9 cellular contexts compared by ENCODE assay signal in the genomic region with DNA sequence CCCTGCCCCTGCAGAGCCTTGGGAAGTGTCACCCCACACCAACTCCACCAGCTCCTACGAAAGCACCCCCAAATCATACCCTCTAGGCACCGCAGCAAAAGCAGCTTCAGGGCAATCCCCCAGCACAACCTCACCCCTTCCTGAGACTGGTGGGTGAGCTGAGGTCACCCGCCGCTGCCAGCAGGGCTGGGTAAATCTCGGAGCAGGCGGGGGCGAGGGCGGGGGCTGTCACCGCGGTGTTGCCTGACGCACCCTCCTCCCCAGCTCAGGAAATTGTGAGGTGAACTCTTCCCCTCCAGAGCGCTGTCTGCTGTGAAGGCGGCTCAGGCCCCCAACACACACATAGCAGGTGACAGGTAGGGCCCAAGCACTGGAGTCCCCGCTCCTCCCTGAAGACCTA. TPM values are rescaled to one million over a fixed set of nuclear protein-coding genes. Genes with fewer than 3 reads are reported as not detected.
DNase-seq lines count a peak whose midpoint lies in the region; ATAC-seq and TF ChIP-seq lines count a peak whose summit lies in the region.
"Had no signal": no experiment of that assay in that cellular context is flagged by ENCODE, and none has a peak within 500 bp of the region (broad histone marks: within the 10 kb centered on the region; RNA-seq: fewer than 3 reads in every experiment).

No MANE protein-coding gene starts in this region.

- peak overlapping the region; percentile 65 for H3K4me3 Mint-ChIP-seq in activated T-cell treated with anti-CD3 and anti-CD28 coated beads, Interleukin-2, amount 50 U/mL, for 4 hours
- peak overlapping the region; percentile 35 to 85 (median 82) for H3K4me3 Mint-ChIP-seq in naive B cell
- H3K4me3 Mint-ChIP-seq in stimulated activated effector memory CD8-positive, alpha-beta T cell treated with anti-CD3 and anti-CD28 coated beads, Interleukin-12 subunit alpha, Interleukin-12 subunit beta, amount 100 ng/mL, for 72 hours, result peak overlapping the region; percentile 83

- no peak for TF ChIP-seq CTCF in OCI-LY1 (IDR thresholded peaks at IDR 0.05; ENCODE audit: low read length)

- no peaks in the 10 kb centered on the region for H3K36me3 ChIP-seq in OCI-LY1 (ENCODE audit: insufficient read depth, low read length)

- H3K9ac ChIP-seq in OCI-LY1 (ENCODE audit: low read length), result no peak overlapping the region; the same call in 1 of the 2 replicates

- H3F3A ChIP-seq in OCI-LY1 (ENCODE audit: insufficient read depth, low read length), result no peaks in the 10 kb centered on the region

- peaks cover 24% of the 10 kb centered on the region for H3K4me1 ChIP-seq in OCI-LY1 (ENCODE audit: insufficient read depth, low read length, severe bottlenecking)

- no peak overlapping the region for H3K27ac ChIP-seq in OCI-LY1 (ENCODE audit: low read depth, low read length, poor library complexity, severe bottlenecking)

- H3K9me3 ChIP-seq in OCI-LY1 (ENCODE audit: low read length), result no peaks in the 10 kb centered on the region

- H4K20me1 ChIP-seq in OCI-LY1 (ENCODE audit: insufficient read depth, low read length), result no peaks in the 10 kb centered on the region

- H2AFZ ChIP-seq in OCI-LY1 (ENCODE audit: low read length), result no peak overlapping the region

- H3K4me2 ChIP-seq in OCI-LY1 (ENCODE audit: low read length), result peak overlapping the region; percentile 19; the same call in 1 of the 2 replicates

- H3K4me1 Mint-ChIP-seq in activated T-cell treated with anti-CD3 and anti-CD28 coated beads, Interleukin-2, amount 50 U/mL, for 4 hours (ENCODE audit: low read depth), result peaks cover 42% of the 10 kb centered on the region
- H3K4me1 Mint-ChIP-seq in naive B cell, result peaks cover 29 to 52% (median 52%) of the 10 kb centered on the region in 3 donors
- H3K4me1 Mint-ChIP-seq in stimulated activated effector memory CD8-positive, alpha-beta T cell treated with anti-CD3 and anti-CD28 coated beads, Interleukin-12 subunit alpha, Interleukin-12 subunit beta, amount 100 ng/mL, for 72 hours, result peaks cover 70% of the 10 kb centered on the region

- no peaks in the 10 kb centered on the region for H3K9me3 Mint-ChIP-seq in activated T-cell treated with anti-CD3 and anti-CD28 coated beads, Interleukin-2, amount 50 U/mL, for 4 hours
- no peaks in the 10 kb centered on the region for H3K9me3 Mint-ChIP-seq in naive B cell
- H3K9me3 Mint-ChIP-seq in stimulated activated effector memory CD8-positive, alpha-beta T cell treated with anti-CD3 and anti-CD28 coated beads, Interleukin-12 subunit alpha, Interleukin-12 subunit beta, amount 100 ng/mL, for 72 hours, result no peaks in the 10 kb centered on the region

- peak; percentile 91 for DNase-seq in activated T-cell treated with anti-CD3 and anti-CD28 coated beads, Interleukin-2, amount 50 U/mL, for 4 hours
- DNase-seq in naive B cell (peak; percentile 84), HT-29 (ENCODE audit: low spot score) (no peak), HK-2 (ENCODE audit: unreplicated experiment) (no peak), cortex of kidney (lab: John Stamatoyannopoulos, UW) (no peak), NCI-H187 treated with DMSO at 0.1 percent for 48 hours (lab: John Stamatoyannopoulos, UW) (no peak)
- peak; percentile 69 to 91 for DNase-seq in stimulated activated effector memory CD8-positive, alpha-beta T cell treated with anti-CD3 and anti-CD28 coated beads, Interleukin-12 subunit alpha, Interleukin-12 subunit beta, amount 100 ng/mL, for 72 hours (ENCODE audit: low spot score in 2 of 2)
- DNase-seq: NCI-H2171 treated with DMSO at 0.1 percent for 48 hours had no signal

- H3K4me3 ChIP-seq in OCI-LY1 (ENCODE audit: low read depth, low read length, poor library complexity, severe bottlenecking), result no peak overlapping the region

- peak; percentile 90 to 95 for ATAC-seq in activated T-cell treated with anti-CD3 and anti-CD28 coated beads, Interleukin-2, amount 50 U/mL, for 4 hours
- peak; percentile 91 to 93 for ATAC-seq in naive B cell (ENCODE audit: low read depth in 2 of 2)
- ATAC-seq in stimulated activated effector memory CD8-positive, alpha-beta T cell treated with anti-CD3 and anti-CD28 coated beads, Interleukin-12 subunit alpha, Interleukin-12 subunit beta, amount 100 ng/mL, for 72 hours, result peak; percentile 97

- H3K27ac Mint-ChIP-seq in naive B cell, result peak overlapping the region; percentile 65 to 97 (median 92)
- H3K27ac Mint-ChIP-seq in stimulated activated effector memory CD8-positive, alpha-beta T cell treated with anti-CD3 and anti-CD28 coated beads, Interleukin-12 subunit alpha, Interleukin-12 subunit beta, amount 100 ng/mL, for 72 hours, result peak overlapping the region; percentile 92

- no peaks in the 10 kb centered on the region for H3K27me3 Mint-ChIP-seq in activated T-cell treated with anti-CD3 and anti-CD28 coated beads, Interleukin-2, amount 50 U/mL, for 4 hours (ENCODE audit: low read depth)
- no peaks in the 10 kb centered on the region for H3K27me3 Mint-ChIP-seq in naive B cell

- H3K79me2 ChIP-seq in OCI-LY1 (ENCODE audit: insufficient read depth, low read length), result no peaks in the 10 kb centered on the region

- no peaks in the 10 kb centered on the region for H3K9me2 ChIP-seq in OCI-LY1 (ENCODE audit: low read depth, low read length)

- H3K27me3 ChIP-seq in OCI-LY1 (ENCODE audit: insufficient read depth, low read length), result peaks cover 4% of the 10 kb centered on the region; the same call in 1 of the 2 replicates

- no peaks in the 10 kb centered on the region for H3K36me3 Mint-ChIP-seq in activated T-cell treated with anti-CD3 and anti-CD28 coated beads, Interleukin-2, amount 50 U/mL, for 4 hours (ENCODE audit: insufficient read depth)
- no peaks in the 10 kb centered on the region for H3K36me3 Mint-ChIP-seq in naive B cell
- peaks cover 47% of the 10 kb centered on the region for H3K36me3 Mint-ChIP-seq in stimulated activated effector memory CD8-positive, alpha-beta T cell treated with anti-CD3 and anti-CD28 coated beads, Interleukin-12 subunit alpha, Interleukin-12 subunit beta, amount 100 ng/mL, for 72 hours

RNA-seq across cellular contexts. Expression of gene FURIN, which starts 30.3 kb away (rescaled TPM):
- total RNA-seq in activated T-cell treated with anti-CD3 and anti-CD28 coated beads, Interleukin-2, amount 50 U/mL, for 4 hours, result 100 to 1,000 TPM; 162 to 242 (median 189) TPM
- polyA plus RNA-seq in naive B cell (ENCODE audit: low read depth in 6 of 6), result 1 to 10 TPM; 3.7 to 9.8 (median 5.8) TPM
- total RNA-seq in HT-29 (2014; rRNA removed; shearing (Covaris generic)), result 54.5 and 63.4 TPM in 2 replicates

RNA-seq across cellular contexts. Expression of gene FES, which starts 46.2 kb away (rescaled TPM):
- 1 to 10 TPM; 3.6 to 8.1 (median 5.8) TPM for total RNA-seq in activated T-cell treated with anti-CD3 and anti-CD28 coated beads, Interleukin-2, amount 50 U/mL, for 4 hours
- polyA plus RNA-seq in naive B cell (ENCODE audit: low read depth in 6 of 6), result 10 to 100 TPM in 2 of 6 donors, 1 to 10 TPM in 4; 4.1 to 17.2 (median 7.9) TPM
- total RNA-seq in HT-29 (2014; rRNA removed; shearing (Covaris generic)), result 0.31 and 0.43 TPM in 2 replicates

Comparison
In these comparisons a context has a peak if more than half of its experiments do, and no peak if none do; other contexts are left out.
1. DNase-seq: peak in activated T-cell treated with anti-CD3 and anti-CD28 coated beads, Interleukin-2, amount 50 U/mL, for 4 hours (single experiment), naive B cell (single experiment) and stimulated activated effector memory CD8-positive, alpha-beta T cell treated with anti-CD3 and anti-CD28 coated beads, Interleukin-12 subunit alpha, Interleukin-12 subunit beta, amount 100 ng/mL, for 72 hours (2 of 2); none in HT-29 (single experiment), HK-2 (single experiment), cortex of kidney (single experiment) and NCI-H187 treated with DMSO at 0.1 percent for 48 hours (single experiment).
2. Peak in every context shown above with its lines, with median percentiles within 50 percentile points of each other: ATAC-seq and H3K4me3 Mint-ChIP-seq.